ENCODE assay signal across 8 cellular contexts in the genomic region with DNA sequence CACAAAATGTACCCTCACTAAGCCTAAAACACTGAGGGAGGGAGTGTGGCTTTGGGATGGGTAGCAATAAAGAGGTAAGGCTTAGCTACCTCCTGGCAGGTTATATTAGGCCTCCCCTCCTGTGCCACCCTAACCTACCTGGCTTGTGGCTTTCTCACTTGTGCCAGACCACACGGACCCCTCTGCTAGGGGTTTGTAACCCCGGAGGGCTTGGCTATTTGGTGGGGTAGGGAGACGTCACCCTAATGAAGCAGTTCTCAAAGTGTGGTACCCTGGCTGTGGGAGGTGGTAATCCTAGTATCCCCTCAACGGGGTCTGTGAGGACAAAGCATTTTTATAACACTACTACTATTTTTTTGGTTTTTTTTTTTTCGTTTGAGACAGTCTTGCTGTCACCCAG.
"Had no signal": no experiment of that assay in that cellular context is flagged by ENCODE, and none has a peak within 500 bp of the region (broad histone marks: within the 10 kb centered on the region; RNA-seq: fewer than 3 reads in every experiment).

No MANE protein-coding gene starts in this region.

- H3K4me3 ChIP-seq: GM12878 had no signal

- ATAC-seq: GM12878 had no signal

- DNase-seq: GDM1, GF-D8 had no signal

- FAIRE-seq: G401.6, GM12878, GM12891, GM12892, GM18507, GM19239 had no signal
